ENCODE assay signal across 1 cellular context in the genomic region with DNA sequence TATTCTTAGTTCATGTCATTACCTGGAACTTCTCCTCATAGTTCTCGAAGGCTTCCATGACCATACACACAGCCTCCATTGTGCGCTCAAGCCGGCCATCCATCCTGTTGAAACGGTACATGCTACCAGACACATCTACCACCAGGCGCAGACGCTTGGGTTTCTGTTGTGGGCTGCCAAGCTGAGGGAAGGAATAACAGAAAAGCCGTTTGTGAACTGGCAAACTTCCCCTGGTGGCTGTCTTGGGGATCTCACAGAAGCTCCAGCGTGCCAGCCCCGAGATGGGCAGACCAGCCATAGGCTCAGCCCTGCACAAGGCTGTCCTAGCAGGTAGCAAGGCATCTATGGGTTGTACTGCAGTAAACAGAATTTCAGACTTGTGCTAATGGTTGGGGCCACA.
TF ChIP-seq lines count a peak whose summit lies in the region.

No MANE protein-coding gene starts in this region.

TF ChIP-seq in GM23338, 12 proteins besides CTCF, POLR2A, EP300 and RAD21 (continued from another document):
- TF ChIP-seq, protein P1, sequence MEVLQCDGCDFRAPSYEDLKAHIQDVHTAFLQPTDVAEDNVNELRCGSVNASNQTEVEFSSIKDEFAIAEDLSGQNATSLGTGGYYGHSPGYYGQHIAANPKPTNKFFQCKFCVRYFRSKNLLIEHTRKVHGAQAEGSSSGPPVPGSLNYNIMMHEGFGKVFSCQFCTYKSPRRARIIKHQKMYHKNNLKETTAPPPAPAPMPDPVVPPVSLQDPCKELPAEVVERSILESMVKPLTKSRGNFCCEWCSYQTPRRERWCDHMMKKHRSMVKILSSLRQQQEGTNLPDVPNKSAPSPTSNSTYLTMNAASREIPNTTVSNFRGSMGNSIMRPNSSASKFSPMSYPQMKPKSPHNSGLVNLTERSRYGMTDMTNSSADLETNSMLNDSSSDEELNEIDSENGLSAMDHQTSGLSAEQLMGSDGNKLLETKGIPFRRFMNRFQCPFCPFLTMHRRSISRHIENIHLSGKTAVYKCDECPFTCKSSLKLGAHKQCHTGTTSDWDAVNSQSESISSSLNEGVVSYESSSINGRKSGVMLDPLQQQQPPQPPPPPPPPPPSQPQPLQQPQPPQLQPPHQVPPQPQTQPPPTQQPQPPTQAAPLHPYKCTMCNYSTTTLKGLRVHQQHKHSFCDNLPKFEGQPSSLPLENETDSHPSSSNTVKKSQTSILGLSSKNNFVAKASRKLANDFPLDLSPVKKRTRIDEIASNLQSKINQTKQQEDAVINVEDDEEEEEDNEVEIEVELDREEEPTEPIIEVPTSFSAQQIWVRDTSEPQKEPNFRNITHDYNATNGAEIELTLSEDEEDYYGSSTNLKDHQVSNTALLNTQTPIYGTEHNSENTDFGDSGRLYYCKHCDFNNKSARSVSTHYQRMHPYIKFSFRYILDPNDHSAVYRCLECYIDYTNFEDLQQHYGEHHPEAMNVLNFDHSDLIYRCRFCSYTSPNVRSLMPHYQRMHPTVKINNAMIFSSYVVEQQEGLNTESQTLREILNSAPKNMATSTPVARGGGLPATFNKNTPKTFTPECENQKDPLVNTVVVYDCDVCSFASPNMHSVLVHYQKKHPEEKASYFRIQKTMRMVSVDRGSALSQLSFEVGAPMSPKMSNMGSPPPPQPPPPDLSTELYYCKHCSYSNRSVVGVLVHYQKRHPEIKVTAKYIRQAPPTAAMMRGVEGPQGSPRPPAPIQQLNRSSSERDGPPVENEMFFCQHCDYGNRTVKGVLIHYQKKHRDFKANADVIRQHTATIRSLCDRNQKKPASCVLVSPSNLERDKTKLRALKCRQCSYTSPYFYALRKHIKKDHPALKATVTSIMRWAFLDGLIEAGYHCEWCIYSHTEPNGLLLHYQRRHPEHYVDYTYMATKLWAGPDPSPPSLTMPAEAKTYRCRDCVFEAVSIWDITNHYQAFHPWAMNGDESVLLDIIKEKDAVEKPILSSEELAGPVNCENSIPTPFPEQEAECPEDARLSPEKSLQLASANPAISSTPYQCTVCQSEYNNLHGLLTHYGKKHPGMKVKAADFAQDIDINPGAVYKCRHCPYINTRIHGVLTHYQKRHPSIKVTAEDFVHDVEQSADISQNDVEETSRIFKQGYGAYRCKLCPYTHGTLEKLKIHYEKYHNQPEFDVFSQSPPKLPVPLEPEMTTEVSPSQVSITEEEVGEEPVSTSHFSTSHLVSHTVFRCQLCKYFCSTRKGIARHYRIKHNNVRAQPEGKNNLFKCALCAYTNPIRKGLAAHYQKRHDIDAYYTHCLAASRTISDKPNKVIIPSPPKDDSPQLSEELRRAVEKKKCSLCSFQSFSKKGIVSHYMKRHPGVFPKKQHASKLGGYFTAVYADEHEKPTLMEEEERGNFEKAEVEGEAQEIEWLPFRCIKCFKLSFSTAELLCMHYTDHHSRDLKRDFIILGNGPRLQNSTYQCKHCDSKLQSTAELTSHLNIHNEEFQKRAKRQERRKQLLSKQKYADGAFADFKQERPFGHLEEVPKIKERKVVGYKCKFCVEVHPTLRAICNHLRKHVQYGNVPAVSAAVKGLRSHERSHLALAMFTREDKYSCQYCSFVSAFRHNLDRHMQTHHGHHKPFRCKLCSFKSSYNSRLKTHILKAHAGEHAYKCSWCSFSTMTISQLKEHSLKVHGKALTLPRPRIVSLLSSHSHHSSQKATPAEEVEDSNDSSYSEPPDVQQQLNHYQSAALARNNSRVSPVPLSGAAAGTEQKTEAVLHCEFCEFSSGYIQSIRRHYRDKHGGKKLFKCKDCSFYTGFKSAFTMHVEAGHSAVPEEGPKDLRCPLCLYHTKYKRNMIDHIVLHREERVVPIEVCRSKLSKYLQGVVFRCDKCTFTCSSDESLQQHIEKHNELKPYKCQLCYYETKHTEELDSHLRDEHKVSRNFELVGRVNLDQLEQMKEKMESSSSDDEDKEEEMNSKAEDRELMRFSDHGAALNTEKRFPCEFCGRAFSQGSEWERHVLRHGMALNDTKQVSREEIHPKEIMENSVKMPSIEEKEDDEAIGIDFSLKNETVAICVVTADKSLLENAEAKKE (CRISPR knock-in tag; IDR thresholded peaks at IDR 0.05): no peak
- no peak for TF ChIP-seq NANOG (IDR thresholded peaks at IDR 0.05; ENCODE audit: borderline replicate concordance)
- TF ChIP-seq CREB1 (CRISPR knock-in tag; IDR thresholded peaks at IDR 0.05; ENCODE audit: low read depth): no peak
- TF ChIP-seq POLR2AphosphoS5 (IDR thresholded peaks at IDR 0.05; ENCODE audit: low read depth): no peak
- no peak for TF ChIP-seq REST (IDR thresholded peaks at IDR 0.05; ENCODE audit: unreplicated experiment)
- TF ChIP-seq JUNB (IDR thresholded peaks at IDR 0.05; ENCODE audit: unreplicated experiment): no peak
- TF ChIP-seq ZNF331 (CRISPR knock-in tag; IDR thresholded peaks at IDR 0.05; ENCODE audit: low read depth): no peak
- TF ChIP-seq STAT1 (IDR thresholded peaks at IDR 0.05; ENCODE audit: unreplicated experiment): no peak
- TF ChIP-seq ETS1 (IDR thresholded peaks at IDR 0.05): no peak
- no peak for TF ChIP-seq ZNF114 (CRISPR knock-in tag; IDR thresholded peaks at IDR 0.05)
- no peak for TF ChIP-seq EZH2 (IDR thresholded peaks at IDR 0.05; ENCODE audit: low read depth, unreplicated experiment)
